ENCODE assay signal across 10 cellular contexts in genomic region chr15:99504071-99504822, GRCh38.
DNase-seq lines count a peak whose midpoint lies in the region; ATAC-seq and TF ChIP-seq lines count a peak whose summit lies in the region.
"Had no signal": no experiment of that assay in that cellular context is flagged by ENCODE, and none has a peak within 500 bp of the region (broad histone marks: within the 10 kb centered on the region; RNA-seq: fewer than 3 reads in every experiment).

No MANE protein-coding gene starts in this region.

- no peak overlapping the region for H2AK5ac ChIP-seq in H9 (ENCODE audit: insufficient read length, low read length)

- H3K4me2 ChIP-seq in H9 (ENCODE audit: insufficient read depth, insufficient read length, low read length) = no peak overlapping the region

- no peak overlapping the region for H3K14ac ChIP-seq in H9 (ENCODE audit: insufficient read depth, low read length)

- H3K79me1 ChIP-seq in H9 (ENCODE audit: insufficient read depth, low read depth, low read length, poor library complexity, severe bottlenecking) = no peaks in the 10 kb centered on the region

- H3K9me3 ChIP-seq in H9 (ENCODE audit: control insufficient read depth, low read depth, low read length) = no peaks in the 10 kb centered on the region
- H3K9me3 ChIP-seq: neutrophil had no signal

- no peak overlapping the region for H2AFZ ChIP-seq in H9 (ENCODE audit: low read length)

- no peaks in the 10 kb centered on the region for H3K9me3 Mint-ChIP-seq in natural killer cell treated with Interleukin-12 subunit alpha and Interleukin-12 subunit beta and Interleukin-15 and Interleukin-18, amount 100 ng/mL, for 72 hours
- H3K9me3 Mint-ChIP-seq in natural killer cell (no peaks in the 10 kb centered on the region), H9 (no peaks in the 10 kb centered on the region; a peak in 1 of 5 replicates)
- H3K9me3 Mint-ChIP-seq in T-helper 1 cell treated with Interleukin-12 subunit alpha and Interleukin-12 subunit beta and Interleukin-4 antibody, amounts not matched to agents 30 μg/mL and 1 μg/mL, for 36 hours = no peaks in the 10 kb centered on the region

- no peaks in the 10 kb centered on the region for H3K4me1 ChIP-seq in H9 (ENCODE audit: insufficient read depth, low read length)

- no peak overlapping the region for H2BK20ac ChIP-seq in H9 (ENCODE audit: low read depth, low read length, poor library complexity, severe bottlenecking)

- H3K23me2 ChIP-seq in H9 (ENCODE audit: insufficient read length, low read depth, low read length, poor library complexity, severe bottlenecking) = no peaks in the 10 kb centered on the region

- H4K5ac ChIP-seq in H9 (ENCODE audit: insufficient read length, low read depth, low read length) = no peak overlapping the region

- H3K4me3 Mint-ChIP-seq in natural killer cell treated with Interleukin-12 subunit alpha and Interleukin-12 subunit beta and Interleukin-15 and Interleukin-18, amount 100 ng/mL, for 72 hours = peak overlapping the region; percentile 86
- H3K4me3 Mint-ChIP-seq in natural killer cell = no peak overlapping the region
- no peak overlapping the region for H3K4me3 Mint-ChIP-seq in T-helper 1 cell treated with Interleukin-12 subunit alpha and Interleukin-12 subunit beta and Interleukin-4 antibody, amounts not matched to agents 30 μg/mL and 1 μg/mL, for 36 hours
- H3K4me3 Mint-ChIP-seq in H9 = no peak overlapping the region

- H4K20me1 ChIP-seq in H9 (ENCODE audit: control insufficient read depth, insufficient read depth, insufficient read length) = no peaks in the 10 kb centered on the region

- no peaks in the 10 kb centered on the region for H3K27me3 ChIP-seq in H9 (ENCODE audit: insufficient read depth, low read length)

- no peak overlapping the region for H2BK12ac ChIP-seq in H9 (ENCODE audit: insufficient read length, low read depth, low read length)

- H3K27me3 Mint-ChIP-seq in natural killer cell treated with Interleukin-12 subunit alpha and Interleukin-12 subunit beta and Interleukin-15 and Interleukin-18, amount 100 ng/mL, for 72 hours = peaks cover 24 to 29% of the 10 kb centered on the region in 2 donors
- peaks cover 15 to 44% of the 10 kb centered on the region in 2 donors for H3K27me3 Mint-ChIP-seq in natural killer cell (ENCODE audit: low read depth in 2 of 2)
- no peaks in the 10 kb centered on the region for H3K27me3 Mint-ChIP-seq in T-helper 1 cell treated with Interleukin-12 subunit alpha and Interleukin-12 subunit beta and Interleukin-4 antibody, amounts not matched to agents 30 μg/mL and 1 μg/mL, for 36 hours (ENCODE audit: low read depth)
- H3K27me3 Mint-ChIP-seq in H9 (ENCODE audit: low read depth) = peaks cover 2% of the 10 kb centered on the region

- H3K23ac ChIP-seq in H9 (ENCODE audit: insufficient read length, low read depth, low read length) = no peak overlapping the region

- peaks cover 4% of the 10 kb centered on the region for H3K36me3 Mint-ChIP-seq in natural killer cell treated with Interleukin-12 subunit alpha and Interleukin-12 subunit beta and Interleukin-15 and Interleukin-18, amount 100 ng/mL, for 72 hours
- H3K36me3 Mint-ChIP-seq in natural killer cell (no peaks in the 10 kb centered on the region), H9 (ENCODE audit: insufficient read depth in 1 of 3, low read depth in 3 of 3) (no peaks in the 10 kb centered on the region)
- H3K36me3 Mint-ChIP-seq in T-helper 1 cell treated with Interleukin-12 subunit alpha and Interleukin-12 subunit beta and Interleukin-4 antibody, amounts not matched to agents 30 μg/mL and 1 μg/mL, for 36 hours (ENCODE audit: low read depth) = peaks cover 3% of the 10 kb centered on the region

- H3K18ac ChIP-seq in H9 (ENCODE audit: insufficient read length, low read depth, low read length) = no peak overlapping the region

- no peak overlapping the region for H3T11ph ChIP-seq in H9 (ENCODE audit: low read length)

- no peak overlapping the region for H4K91ac ChIP-seq in H9 (ENCODE audit: insufficient read length, low read depth, low read length)

- no CpG with 5 or more reads among the region's 9 CpGs for WGBS in H9 (ENCODE audit: extremely low coverage, insufficient read length, low lambda C conversion rate)

- ATAC-seq in natural killer cell treated with Interleukin-12 subunit alpha and Interleukin-12 subunit beta and Interleukin-15 and Interleukin-18, amount 100 ng/mL, for 72 hours = peak in 1 of 2 donors; percentile 61
- no peak for ATAC-seq in natural killer cell
- peak; percentile 34 for ATAC-seq in HG03045 (IDR thresholded peaks at IDR 0.05; ENCODE audit: unreplicated experiment)

- H2BK5ac ChIP-seq in H9 (ENCODE audit: insufficient read length, low read length) = no peak overlapping the region

- no peak overlapping the region for H3K27ac ChIP-seq in H9 (ENCODE audit: insufficient read length, low read depth, low read length)
- H3K27ac ChIP-seq: neutrophil had no signal

- peak overlapping the region; percentile 48 to 87 for H3K27ac Mint-ChIP-seq in natural killer cell treated with Interleukin-12 subunit alpha and Interleukin-12 subunit beta and Interleukin-15 and Interleukin-18, amount 100 ng/mL, for 72 hours
- H3K27ac Mint-ChIP-seq in natural killer cell = no peak overlapping the region
- peak overlapping the region; percentile 39 for H3K27ac Mint-ChIP-seq in T-helper 1 cell treated with Interleukin-12 subunit alpha and Interleukin-12 subunit beta and Interleukin-4 antibody, amounts not matched to agents 30 μg/mL and 1 μg/mL, for 36 hours
- H3K27ac Mint-ChIP-seq in H9 = no peak overlapping the region

- TF ChIP-seq CTCF in natural killer cell (IDR thresholded peaks at IDR 0.05) (no peak), H9 (conservative IDR thresholded peaks at IDR 0.05) (no peak)

- no peak overlapping the region for H3K9ac ChIP-seq in H9 (ENCODE audit: extremely low read depth, insufficient read length, low read length)

- no peaks in the 10 kb centered on the region for H3K79me2 ChIP-seq in H9 (ENCODE audit: insufficient read depth, low read length)

- H3K56ac ChIP-seq in H9 (ENCODE audit: insufficient read length, low read depth, low read length) = no peak overlapping the region

- H3K4me1 Mint-ChIP-seq in natural killer cell treated with Interleukin-12 subunit alpha and Interleukin-12 subunit beta and Interleukin-15 and Interleukin-18, amount 100 ng/mL, for 72 hours (ENCODE audit: low read depth in 2 of 2) = peaks cover 37 to 51% of the 10 kb centered on the region in 2 donors
- H3K4me1 Mint-ChIP-seq in natural killer cell (peaks cover 19 to 39% of the 10 kb centered on the region in 2 donors), H9 (peaks cover 4 to 6% of the 10 kb centered on the region in 2 experiments; a peak in 3 of 4 replicates)
- H3K4me1 Mint-ChIP-seq in T-helper 1 cell treated with Interleukin-12 subunit alpha and Interleukin-12 subunit beta and Interleukin-4 antibody, amounts not matched to agents 30 μg/mL and 1 μg/mL, for 36 hours (ENCODE audit: low read depth) = peaks cover 41% of the 10 kb centered on the region

- H2BK15ac ChIP-seq in H9 (ENCODE audit: low read depth, low read length) = no peak overlapping the region

- intact Hi-C loops in natural killer cell (cut with micrococcal nuclease) = no loop called here

- H2BK120ac ChIP-seq in H9 (ENCODE audit: low read depth, low read length, poor library complexity, severe bottlenecking) = no peak overlapping the region

- DNase-seq in natural killer cell treated with Interleukin-12 subunit alpha and Interleukin-12 subunit beta and Interleukin-15 and Interleukin-18, amount 100 ng/mL, for 72 hours (ENCODE audit: low spot score) = no peak
- DNase-seq in natural killer cell (no peak), ureter (ENCODE audit: low spot score) (peak; percentile 23), COLO668 (lab: John Stamatoyannopoulos, UW; ENCODE audit: unreplicated experiment) (no peak), H9 (no peak), mesenteric fat pad (ENCODE audit: low spot score) (no peak)
- DNase-seq: NCI-H1092 treated with DMSO at 0.1 percent for 48 hours had no signal

- H3K4ac ChIP-seq in H9 (ENCODE audit: low read depth, low read length) = no peak overlapping the region

- H4K8ac ChIP-seq in H9 (replicated peaks; ENCODE audit: insufficient read length, low read depth, low read length) = no peak overlapping the region

Comparison
In these comparisons a context has a peak if more than half of its experiments do, and no peak if none do; other contexts are left out.
1. H3K27ac Mint-ChIP-seq: peak in natural killer cell treated with Interleukin-12 subunit alpha and Interleukin-12 subunit beta and Interleukin-15 and Interleukin-18, amount 100 ng/mL, for 72 hours (2 of 2) and T-helper 1 cell treated with Interleukin-12 subunit alpha and Interleukin-12 subunit beta and Interleukin-4 antibody, amounts not matched to agents 30 μg/mL and 1 μg/mL, for 36 hours (single experiment); none in natural killer cell (0 of 2) and H9 (0 of 3).